In genomic region chr11:82683029-82683428, GRCh38 we compare ENCODE assay signal across 1 cellular context.
TF ChIP-seq lines count a peak whose summit lies in the region.

No MANE protein-coding gene starts in this region.

TF ChIP-seq in GM23338, 12 proteins besides CTCF, POLR2A, EP300 and RAD21:
- TF ChIP-seq ZNF462 (CRISPR knock-in tag; IDR thresholded peaks at IDR 0.05): no peak
- peak; percentile 37; the same call in 1 of the 2 replicates for TF ChIP-seq CREB1 (CRISPR knock-in tag; IDR thresholded peaks at IDR 0.05; ENCODE audit: low read depth)
